8 cellular contexts compared by ENCODE assay signal in the genomic region with DNA sequence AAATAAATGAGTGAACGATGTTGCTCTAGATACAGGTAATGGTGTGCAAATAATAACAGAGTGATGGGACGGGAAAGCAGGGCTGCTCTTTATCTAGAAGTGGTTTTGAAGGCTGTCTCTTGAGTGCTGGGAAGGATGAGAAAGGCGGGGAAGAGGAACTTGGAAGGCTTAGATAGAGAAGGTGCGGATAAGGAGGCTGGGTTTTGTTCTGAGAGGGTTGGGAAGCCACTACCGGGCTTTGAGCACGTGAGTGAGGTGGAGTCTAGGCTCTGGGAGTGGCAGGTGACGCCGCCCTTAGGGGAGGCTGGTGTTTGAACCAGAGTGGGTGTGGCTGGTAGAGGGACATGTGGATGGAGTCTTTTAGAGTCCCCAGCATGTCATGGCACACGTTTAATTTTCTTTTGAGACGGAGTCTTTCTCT. TPM values are rescaled to one million over a fixed set of nuclear protein-coding genes. Genes with fewer than 3 reads are reported as not detected.
DNase-seq lines count a peak whose midpoint lies in the region; ATAC-seq and TF ChIP-seq lines count a peak whose summit lies in the region.

No MANE protein-coding gene starts in this region.

- H2AFZ ChIP-seq in KMS-11 (ENCODE audit: low read depth) = peak overlapping the region; percentile 87

- H3K27ac ChIP-seq in KMS-11 (peak overlapping the region; percentile 92), thoracic aorta (peak overlapping the region; percentile 89 to 91)

- H4K20me1 ChIP-seq in KMS-11 (ENCODE audit: insufficient read depth) = no peaks in the 10 kb centered on the region

- no peaks in the 10 kb centered on the region for H3K9me3 ChIP-seq in thoracic aorta

- DNase-seq in ACHN (peak; percentile 82), RPMI7951 (ENCODE audit: low read depth) (peak; percentile 79), activated T-helper 1 cell treated with Interleukin-2 at 50 U/mL for 16 hours (ENCODE audit: low read depth) (peak; percentile 35), fibroblast of peridontal ligament (ENCODE audit: extremely low read depth) (peak; percentile 37), nucleus accumbens (lab: John Stamatoyannopoulos, UW) (peak in 31 of 56 donors; percentile 1 to 66 (median 29)), thoracic aorta (ENCODE audit: low spot score) (no peak)

- ATAC-seq in GM18867 (IDR thresholded peaks at IDR 0.05; ENCODE audit: unreplicated experiment) (peak; percentile 40), thoracic aorta (ENCODE audit: insufficient number of reproducible peaks, low FRiP score, low read depth) (no peak)

- H3K27me3 ChIP-seq in KMS-11 (ENCODE audit: insufficient read depth, low read depth) (no peaks in the 10 kb centered on the region), thoracic aorta (replicated peaks; ENCODE audit: insufficient read depth) (no peaks in the 10 kb centered on the region)

- in situ Hi-C loops in ACHN (cut with HindIII; ENCODE audit: low pct_ligation_motif_present, low pct_unique_long_range_greater_than_20kb, low sequenced_read_pairs) = no loop called here

- H3K4me1 ChIP-seq in KMS-11 (ENCODE audit: low read depth, poor library complexity, severe bottlenecking) (peaks cover 24% of the 10 kb centered on the region), thoracic aorta (ENCODE audit: control insufficient read depth in 1 of 2, low read depth in 2 of 2) (peaks cover 10 to 19% of the 10 kb centered on the region in 2 donors)

- TF ChIP-seq CTCF in KMS-11 (conservative IDR thresholded peaks at IDR 0.05; ENCODE audit: low read depth, low read length) (no peak), thoracic aorta (IDR thresholded peaks at IDR 0.05) (no peak)

- H3K79me2 ChIP-seq in KMS-11 (ENCODE audit: insufficient read depth, low read depth) = peaks cover 66% of the 10 kb centered on the region

- H3K36me3 ChIP-seq in KMS-11 (ENCODE audit: insufficient read depth) (peaks cover 6% of the 10 kb centered on the region; the same call in 1 of the 2 replicates), thoracic aorta (peaks cover 10% of the 10 kb centered on the region)

- H3K4me3 ChIP-seq in KMS-11 (IDR thresholded peaks at IDR 0.05; ENCODE audit: insufficient read depth, low read depth, low read length) (peak overlapping the region; percentile 61), thoracic aorta (peak overlapping the region; percentile 73)

- H3K9ac ChIP-seq in KMS-11 = peak overlapping the region; percentile 89

- peak overlapping the region; percentile 100 for H3K4me2 ChIP-seq in KMS-11

RNA-seq across cellular contexts. Expression of a gene that starts 0.8 kb away (rescaled TPM):
- total RNA-seq in RPMI7951 (2014; rRNA removed; shearing (Covaris generic)) = 46.2 and 54.1 TPM in 2 replicates
- total RNA-seq in thoracic aorta = 10 to 100 TPM; 21.0 to 38.6 TPM

RNA-seq across cellular contexts. Expression of a gene that starts 0.9 kb away (rescaled TPM):
- 34.2 and 35.4 TPM in 2 replicates for total RNA-seq in RPMI7951 (2014; rRNA removed; shearing (Covaris generic))
- total RNA-seq in thoracic aorta = 10 to 100 TPM; 42.6 to 57.5 TPM

RNA-seq across cellular contexts. Expression of a gene that starts 29.6 kb away (rescaled TPM):
- 5.9 and 6.2 TPM in 2 replicates for total RNA-seq in RPMI7951 (2014; rRNA removed; shearing (Covaris generic))
- total RNA-seq in thoracic aorta = 10 to 100 TPM in 1 of 2 donors, 1 to 10 TPM in 1; 8.3 to 14.4 TPM
